In genomic region chr11:8263109-8263768, GRCh38 we compare ENCODE assay signal across 8 cellular contexts. TPM values are rescaled to one million over a fixed set of nuclear protein-coding genes. Genes with fewer than 3 reads are reported as not detected.
DNase-seq lines count a peak whose midpoint lies in the region; ATAC-seq and TF ChIP-seq lines count a peak whose summit lies in the region.

No MANE protein-coding gene starts in this region.

- no peak overlapping the region; the same call in 1 of the 2 replicates for H3K27ac ChIP-seq in HEK293 (ENCODE audit: extremely low read depth, low read depth, low read length)
- H3K27ac ChIP-seq in iPS DF 6.9 (ENCODE audit: low read length): no peak overlapping the region
- peak overlapping the region in 7 of 21 experiments; percentile 13 to 51 (median 35) for H3K27ac ChIP-seq in skin epidermis

- no peak for TF ChIP-seq CTCF in CD14-positive monocyte (IDR thresholded peaks at IDR 0.05)
- TF ChIP-seq CTCF in HEK293 (tag by site-specific recombination; IDR thresholded peaks at IDR 0.05): peak; percentile 37; the same call in 1 of the 2 replicates
- TF ChIP-seq CTCF in activated B cell treated with CpG ODN at 0.5 μM for 24 hours (IDR thresholded peaks at IDR 0.05): no peak

- ATAC-seq in activated B cell treated with CpG ODN at 0.5 μM for 24 hours (ENCODE audit: low read depth): peak; percentile 42
- no peak for ATAC-seq in HG03039 (IDR thresholded peaks at IDR 0.05; ENCODE audit: unreplicated experiment)
- ATAC-seq in GM19463 (IDR thresholded peaks at IDR 0.05; ENCODE audit: unreplicated experiment): no peak
- no peak for ATAC-seq in GM21528 (IDR thresholded peaks at IDR 0.05; ENCODE audit: low FRiP score, unreplicated experiment)

- peaks cover 53% of the 10 kb centered on the region for H3K27me3 ChIP-seq in iPS DF 6.9 (ENCODE audit: control insufficient read depth, insufficient read depth, low read length)

- H3K9me3 Mint-ChIP-seq in CD14-positive monocyte (peaks cover 0 to 10% (median 0%) of the 10 kb centered on the region in 7 donors), activated B cell treated with CpG ODN at 0.5 μM for 24 hours (no peaks in the 10 kb centered on the region)

- H3K4me3 Mint-ChIP-seq in CD14-positive monocyte: peak overlapping the region; percentile 45 to 78
- H3K4me3 Mint-ChIP-seq in activated B cell treated with CpG ODN at 0.5 μM for 24 hours: peak overlapping the region; percentile 76

- CTCF ChIA-PET in HEK293 (lab: Yijun Ruan, JAX) (interaction anchor here (0.6 to 4.5 kb wide), 39 partner anchors 8 to 1181 kb away, joined by 3 to 75 read pairs (median 4); no protein-coding TSS in a partner anchor), activated B cell treated with CpG ODN at 0.5 μM for 24 hours (lab: Charles Lee) (interaction anchor here (0.9 to 5.9 kb wide), 20 partner anchors 9 to 304 kb away, joined by 3 to 70 read pairs (median 5); no protein-coding TSS in a partner anchor)

- intact Hi-C loops in CD14-positive monocyte (cut with micrococcal nuclease): loop anchor here in 1 of 2 donors (5.0 to 10.0 kb wide), 2 partner anchors 36 to 68 kb away; no protein-coding TSS in a partner anchor
- intact Hi-C loops in activated B cell treated with CpG ODN at 0.5 μM for 24 hours (cut with micrococcal nuclease): loop anchor here (1.0 to 5.0 kb wide), 6 partner anchors 16 to 303 kb away; no protein-coding TSS in a partner anchor

- H3K4me1 ChIP-seq in HEK293 (ENCODE audit: control insufficient read depth, insufficient read depth, low read length) (no peaks in the 10 kb centered on the region), iPS DF 6.9 (ENCODE audit: control insufficient read depth, insufficient read depth, low read length) (peaks cover 4% of the 10 kb centered on the region)

- no peak overlapping the region for H3K27ac Mint-ChIP-seq in CD14-positive monocyte
- no peak overlapping the region for H3K27ac Mint-ChIP-seq in activated B cell treated with CpG ODN at 0.5 μM for 24 hours

- H3K27me3 Mint-ChIP-seq in CD14-positive monocyte (ENCODE audit: low read depth in 3 of 3) (peaks cover 86 to 99% (median 90%) of the 10 kb centered on the region in 3 donors), activated B cell treated with CpG ODN at 0.5 μM for 24 hours (peaks cover 63% of the 10 kb centered on the region)

- H3K36me3 ChIP-seq in HEK293 (ENCODE audit: control insufficient read depth in 2 of 2, insufficient read depth in 1 of 2, low read length in 2 of 2) (no peaks in the 10 kb centered on the region), iPS DF 6.9 (ENCODE audit: control insufficient read depth, insufficient read depth, low read length) (no peaks in the 10 kb centered on the region)

- H3K9me3 ChIP-seq in HEK293 (ENCODE audit: control insufficient read depth, insufficient read depth, low read depth, low read length) (no peaks in the 10 kb centered on the region), iPS DF 6.9 (ENCODE audit: control insufficient read depth, insufficient read depth, low read length) (no peaks in the 10 kb centered on the region)

- peaks cover 29% of the 10 kb centered on the region for H3K4me1 Mint-ChIP-seq in CD14-positive monocyte
- peaks cover 10% of the 10 kb centered on the region for H3K4me1 Mint-ChIP-seq in activated B cell treated with CpG ODN at 0.5 μM for 24 hours

- no CpG with 5 or more reads among the region's 53 CpGs for WGBS in iPS DF 6.9 (ENCODE audit: insufficient coverage, insufficient read length)

- POLR2A ChIA-PET in HEK293 (lab: Yijun Ruan, JAX): interaction anchor here (0.9 to 1.7 kb wide), 5 partner anchors 10 to 34 kb away, joined by 3 to 10 read pairs (median 3); no protein-coding TSS in a partner anchor
- POLR2A ChIA-PET in activated B cell treated with CpG ODN at 0.5 μM for 24 hours (lab: Charles Lee): interaction anchor here (0.6 to 1.2 kb wide), 4 partner anchors 62 to 569 kb away, joined by 3 to 5 read pairs (median 4); partner anchors contain the start of genes RPL27A and TRIM66

- H3K4me3 ChIP-seq in HEK293 (ENCODE audit: low read depth, low read length) (peak overlapping the region; percentile 44), iPS DF 6.9 (ENCODE audit: low read length) (peak overlapping the region; percentile 59; the same call in 1 of the 2 replicates), skin epidermis (peak overlapping the region; percentile 28 to 53 (median 38))

- H3K36me3 Mint-ChIP-seq in CD14-positive monocyte: peaks cover 0 to 2% of the 10 kb centered on the region in 2 donors
- no peaks in the 10 kb centered on the region for H3K36me3 Mint-ChIP-seq in activated B cell treated with CpG ODN at 0.5 μM for 24 hours (ENCODE audit: low read depth)

- DNase-seq in CD14-positive monocyte (ENCODE audit: low spot score): peak; percentile 28
- peak; percentile 29 for DNase-seq in activated B cell treated with CpG ODN at 0.5 μM for 24 hours
- DNase-seq in iPS DF 6.9 (ENCODE audit: low read depth, low spot score): no peak

TF ChIP-seq in HEK293, 187 proteins besides CTCF, POLR2A, EP300 and RAD21 (continues in another document):
- TF ChIP-seq PRDM10 (tag by site-specific recombination; IDR thresholded peaks at IDR 0.05) (peak; percentile 86), ZNF398 (tag by site-specific recombination; IDR thresholded peaks at IDR 0.05) (0 out of 2 replicates have a peak, but pooled peaks have one; percentile 10), PRDM1 (tag by site-specific recombination; IDR thresholded peaks at IDR 0.05) (peak; percentile 64), ZEB2 (tag by site-specific recombination; IDR thresholded peaks at IDR 0.05) (peak; percentile 29), ZNF623 (tag by site-specific recombination; IDR thresholded peaks at IDR 0.05) (no peak), ZNF121 (tag by site-specific recombination; IDR thresholded peaks at IDR 0.05) (no peak), SP2 (tag by site-specific recombination; IDR thresholded peaks at IDR 0.05) (no peak), ATF2 (tag by site-specific recombination; IDR thresholded peaks at IDR 0.05; ENCODE audit: low read depth) (no peak), ZNF404 (tag by site-specific recombination; IDR thresholded peaks at IDR 0.05) (no peak), ZNF366 (tag by site-specific recombination; conservative IDR thresholded peaks at IDR 0.05) (0 out of 2 replicates have a peak, but pooled peaks have one; percentile 34), ZNF660 (tag by site-specific recombination; IDR thresholded peaks at IDR 0.05) (0 out of 2 replicates have a peak, but pooled peaks have one; percentile 0)

RNA-seq across cellular contexts. Expression of gene LMO1, which starts 0.4 kb away (rescaled TPM):
- polyA plus RNA-seq in CD14-positive monocyte: not detected
- total RNA-seq in activated B cell treated with CpG ODN at 0.5 μM for 24 hours: not detected in 2 replicates
